3 cellular contexts compared by ENCODE assay signal in genomic region chr10:7133270-7133669, GRCh38.
A peak's percentile ranks its signal among the peaks of the same experiment; 100 is the strongest.
TF ChIP-seq lines count a peak whose summit lies in the region.

No MANE protein-coding gene starts in this region.

TF ChIP-seq in HEK293, 187 proteins besides CTCF, POLR2A, EP300 and RAD21 (continued from another document and continues in another):
- peak; percentile 49 for TF ChIP-seq INSM2 (tag by site-specific recombination; IDR thresholded peaks at IDR 0.05)
- peak; percentile 83 for TF ChIP-seq EGR2 (tag by site-specific recombination; IDR thresholded peaks at IDR 0.05; ENCODE audit: low read depth)
- TF ChIP-seq ZNF555 (tag by site-specific recombination; conservative IDR thresholded peaks at IDR 0.05), result no peak
- no peak for TF ChIP-seq ZNF155 (tag by site-specific recombination; IDR thresholded peaks at IDR 0.05)
- TF ChIP-seq ZSCAN30 (tag by site-specific recombination; IDR thresholded peaks at IDR 0.05), result peak; percentile 51; the same call in 1 of the 2 replicates
- TF ChIP-seq WT1 (tag by site-specific recombination; IDR thresholded peaks at IDR 0.05), result no peak
- no peak for TF ChIP-seq ZNF362 (tag by site-specific recombination; IDR thresholded peaks at IDR 0.05)
- no peak for TF ChIP-seq ZFP69B (tag by site-specific recombination; IDR thresholded peaks at IDR 0.05)
- no peak for TF ChIP-seq ZNF623 (tag by site-specific recombination; IDR thresholded peaks at IDR 0.05)
- TF ChIP-seq ZNF513 (tag by site-specific recombination; IDR thresholded peaks at IDR 0.05), result no peak
- TF ChIP-seq ZNF211 (tag by site-specific recombination; IDR thresholded peaks at IDR 0.05; ENCODE audit: low read depth), result no peak
- TF ChIP-seq ZNF248 (tag by site-specific recombination; IDR thresholded peaks at IDR 0.05), result no peak
- peak; percentile 23; the same call in 1 of the 2 replicates for TF ChIP-seq ZNF24 (tag by site-specific recombination; IDR thresholded peaks at IDR 0.05)
- peak; percentile 94 for TF ChIP-seq ZFHX2 (tag by site-specific recombination; conservative IDR thresholded peaks at IDR 0.05)
- TF ChIP-seq OVOL3 (tag by site-specific recombination; IDR thresholded peaks at IDR 0.05), result no peak
- TF ChIP-seq ZBTB44 (tag by site-specific recombination; IDR thresholded peaks at IDR 0.05), result no peak

TF ChIP-seq in K562, 482 proteins besides CTCF, POLR2A, EP300 and RAD21 (continued from another document):
- TF ChIP-seq ZBTB33 (CRISPR knock-in tag; IDR thresholded peaks at IDR 0.05), result peak; percentile 40; the same call in 1 of the 2 replicates
- no peak for TF ChIP-seq KLF16 (IDR thresholded peaks at IDR 0.05)
- TF ChIP-seq ESRRA (IDR thresholded peaks at IDR 0.05; ENCODE audit: borderline replicate concordance, low read depth), result no peak
- TF ChIP-seq ZZZ3 (IDR thresholded peaks at IDR 0.05), result no peak
- TF ChIP-seq, protein P1, sequence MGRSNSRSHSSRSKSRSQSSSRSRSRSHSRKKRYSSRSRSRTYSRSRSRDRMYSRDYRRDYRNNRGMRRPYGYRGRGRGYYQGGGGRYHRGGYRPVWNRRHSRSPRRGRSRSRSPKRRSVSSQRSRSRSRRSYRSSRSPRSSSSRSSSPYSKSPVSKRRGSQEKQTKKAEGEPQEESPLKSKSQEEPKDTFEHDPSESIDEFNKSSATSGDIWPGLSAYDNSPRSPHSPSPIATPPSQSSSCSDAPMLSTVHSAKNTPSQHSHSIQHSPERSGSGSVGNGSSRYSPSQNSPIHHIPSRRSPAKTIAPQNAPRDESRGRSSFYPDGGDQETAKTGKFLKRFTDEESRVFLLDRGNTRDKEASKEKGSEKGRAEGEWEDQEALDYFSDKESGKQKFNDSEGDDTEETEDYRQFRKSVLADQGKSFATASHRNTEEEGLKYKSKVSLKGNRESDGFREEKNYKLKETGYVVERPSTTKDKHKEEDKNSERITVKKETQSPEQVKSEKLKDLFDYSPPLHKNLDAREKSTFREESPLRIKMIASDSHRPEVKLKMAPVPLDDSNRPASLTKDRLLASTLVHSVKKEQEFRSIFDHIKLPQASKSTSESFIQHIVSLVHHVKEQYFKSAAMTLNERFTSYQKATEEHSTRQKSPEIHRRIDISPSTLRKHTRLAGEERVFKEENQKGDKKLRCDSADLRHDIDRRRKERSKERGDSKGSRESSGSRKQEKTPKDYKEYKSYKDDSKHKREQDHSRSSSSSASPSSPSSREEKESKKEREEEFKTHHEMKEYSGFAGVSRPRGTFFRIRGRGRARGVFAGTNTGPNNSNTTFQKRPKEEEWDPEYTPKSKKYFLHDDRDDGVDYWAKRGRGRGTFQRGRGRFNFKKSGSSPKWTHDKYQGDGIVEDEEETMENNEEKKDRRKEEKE (IDR thresholded peaks at IDR 0.05; ENCODE audit: borderline replicate concordance in 1 of 2, control insufficient read depth in 1 of 2, low read depth in 2 of 2, low read length in 1 of 2), result no peak
- TF ChIP-seq ID3 (CRISPR knock-in tag; IDR thresholded peaks at IDR 0.05), result no peak
- TF ChIP-seq ID3 (tag; IDR thresholded peaks at IDR 0.05), result no peak
- no peak for TF ChIP-seq TFAM (CRISPR knock-in tag; conservative IDR thresholded peaks at IDR 0.05)
- 0 out of 2 replicates have a peak, but pooled peaks have one; percentile 44 for TF ChIP-seq ZKSCAN1 (IDR thresholded peaks at IDR 0.05; ENCODE audit: low read depth, low read length)
- no peak for TF ChIP-seq BRF1 (IDR thresholded peaks at IDR 0.05; ENCODE audit: borderline replicate concordance, extremely low read depth, insufficient read length)

TF ChIP-seq in neural cell, 6 proteins besides CTCF, POLR2A, EP300 and RAD21 (continued from another document):
- TF ChIP-seq REST (IDR thresholded peaks at IDR 0.05; ENCODE audit: borderline replicate concordance), result peak; percentile 73
